ENCODE assay signal across 1 cellular context in genomic region chr18:76496200-76496890, GRCh38.
TF ChIP-seq lines count a peak whose summit lies in the region.

No MANE protein-coding gene starts in this region.

TF ChIP-seq in HepG2, 621 proteins besides CTCF, POLR2A, EP300 and RAD21 (continued from another document and continues in another):
- TF ChIP-seq AKNA (CRISPR knock-in tag; IDR thresholded peaks at IDR 0.05; ENCODE audit: borderline replicate concordance) (no peak), ZMYM3 (CRISPR knock-in tag; IDR thresholded peaks at IDR 0.05) (peak; percentile 31; the same call in 1 of the 2 replicates), POLR2AphosphoS5 (IDR thresholded peaks at IDR 0.05; ENCODE audit: low read depth, low read length) (peak; percentile 46), GTF2F1 (IDR thresholded peaks at IDR 0.05; ENCODE audit: low read length) (no peak), LBX2 (CRISPR knock-in tag; IDR thresholded peaks at IDR 0.05; ENCODE audit: borderline replicate concordance) (no peak), PITX1 (CRISPR knock-in tag; IDR thresholded peaks at IDR 0.05) (no peak), ZBTB43 (CRISPR knock-in tag; conservative IDR thresholded peaks at IDR 0.05) (no peak), ZNF317 (CRISPR knock-in tag; IDR thresholded peaks at IDR 0.05) (peak; percentile 96), MXD3 (CRISPR knock-in tag; IDR thresholded peaks at IDR 0.05) (no peak), ZSCAN21 (CRISPR knock-in tag; IDR thresholded peaks at IDR 0.05; ENCODE audit: borderline replicate concordance) (no peak), PLRG1 (conservative IDR thresholded peaks at IDR 0.05) (no peak), ZBTB37 (CRISPR knock-in tag; IDR thresholded peaks at IDR 0.05) (no peak), ZHX2 (IDR thresholded peaks at IDR 0.05; ENCODE audit: low read depth) (0 out of 2 replicates have a peak, but pooled peaks have one; percentile 17), ZHX2 (CRISPR knock-in tag; IDR thresholded peaks at IDR 0.05; ENCODE audit: borderline replicate concordance) (no peak), ZNF782 (CRISPR knock-in tag; IDR thresholded peaks at IDR 0.05; ENCODE audit: borderline replicate concordance) (no peak), ATF5 (CRISPR knock-in tag; IDR thresholded peaks at IDR 0.05; ENCODE audit: low read depth) (no peak), RARG (CRISPR knock-in tag; IDR thresholded peaks at IDR 0.05; ENCODE audit: low read depth) (no peak), ZNF678 (CRISPR knock-in tag; IDR thresholded peaks at IDR 0.05) (no peak), ZC3H4 (CRISPR knock-in tag; IDR thresholded peaks at IDR 0.05; ENCODE audit: borderline replicate concordance) (no peak), ZFP36L1 (CRISPR knock-in tag; IDR thresholded peaks at IDR 0.05) (no peak), RXRB (CRISPR knock-in tag; IDR thresholded peaks at IDR 0.05; ENCODE audit: borderline replicate concordance) (no peak), MTF1 (CRISPR knock-in tag; IDR thresholded peaks at IDR 0.05) (no peak), ZHX1 (CRISPR knock-in tag; IDR thresholded peaks at IDR 0.05; ENCODE audit: low read depth) (no peak), RBFOX2 (IDR thresholded peaks at IDR 0.05; ENCODE audit: low read depth, low read length) (no peak), ATAD3A (CRISPR knock-in tag; IDR thresholded peaks at IDR 0.05) (no peak), MLXIP (CRISPR knock-in tag; IDR thresholded peaks at IDR 0.05; ENCODE audit: borderline replicate concordance) (no peak), SOX13 (IDR thresholded peaks at IDR 0.05) (no peak), SOX13 (CRISPR knock-in tag; conservative IDR thresholded peaks at IDR 0.05 in 1 of 2, IDR thresholded peaks at IDR 0.05 in 1 of 2) (no peak), TRIM24 (CRISPR knock-in tag; IDR thresholded peaks at IDR 0.05) (no peak), BORCS8-MEF2B (CRISPR knock-in tag; IDR thresholded peaks at IDR 0.05) (no peak), ZNF549 (CRISPR knock-in tag; IDR thresholded peaks at IDR 0.05) (no peak), ZNF446 (CRISPR knock-in tag; IDR thresholded peaks at IDR 0.05) (no peak), ZNF333 (CRISPR knock-in tag; IDR thresholded peaks at IDR 0.05; ENCODE audit: borderline replicate concordance) (no peak), KLF6 (CRISPR knock-in tag; IDR thresholded peaks at IDR 0.05) (no peak), RXRA (CRISPR knock-in tag; IDR thresholded peaks at IDR 0.05) (no peak), BHLHE40 (IDR thresholded peaks at IDR 0.05; ENCODE audit: low read length) (peak; percentile 10; the same call in 1 of the 2 replicates), ZNF382 (CRISPR knock-in tag; IDR thresholded peaks at IDR 0.05; ENCODE audit: borderline replicate concordance) (no peak), PRMT3 (CRISPR knock-in tag; IDR thresholded peaks at IDR 0.05; ENCODE audit: borderline replicate concordance, low read depth) (no peak), ELF3 (CRISPR knock-in tag; IDR thresholded peaks at IDR 0.05) (no peak; the same call in 1 of the 2 replicates), FOXK1 (CRISPR knock-in tag; IDR thresholded peaks at IDR 0.05; ENCODE audit: borderline replicate concordance, low read depth) (no peak), KAT7 (CRISPR knock-in tag; IDR thresholded peaks at IDR 0.05; ENCODE audit: borderline replicate concordance) (no peak), ZKSCAN8 (CRISPR knock-in tag; IDR thresholded peaks at IDR 0.05; ENCODE audit: borderline replicate concordance) (no peak)
